Comparison of ENCODE assay signal across 35 cellular contexts in genomic region chr2:27236136-27236535, GRCh38. TPM values are rescaled to one million over a fixed set of nuclear protein-coding genes. Genes with fewer than 3 reads are reported as not detected.
"Had no signal": no experiment of that assay in that cellular context is flagged by ENCODE, and none has a peak within 500 bp of the region (broad histone marks: within the 10 kb centered on the region; RNA-seq: fewer than 3 reads in every experiment).

No MANE protein-coding gene starts in this region.

- H3K27ac ChIP-seq: adrenal gland, body of pancreas, brain microvascular endothelial cell, breast epithelium, VCaP had no signal

- H3K27me3 Mint-ChIP-seq: activated B cell treated with CpG ODN at 0.5 μM for 24 hours; activated CD4-positive, alpha-beta memory T cell treated with anti-CD3 and anti-CD28 coated beads for 36 hours; activated CD4-positive, alpha-beta T cell treated with anti-CD3 and anti-CD28 coated beads, Interleukin-2, amount 10 ng/mL, durations not matched to agents 24 days and 14 days; activated CD8-positive, alpha-beta T cell treated with anti-CD3 and anti-CD28 coated beads for 36 hours; activated naive CD4-positive, alpha-beta T cell treated with anti-CD3 and anti-CD28 coated beads, Interleukin-2, amount 50 U/mL, for 24 hours; activated naive CD8-positive, alpha-beta T cell treated with anti-CD3 and anti-CD28 coated beads for 36 hours; activated T-helper 17 cell treated with anti-CD3 and anti-CD28 coated beads, Interleukin-2, amount 50 U/mL, for 72 hours had no signal

- H3K9me3 ChIP-seq: adrenal gland, body of pancreas, breast epithelium had no signal

- H3K27ac Mint-ChIP-seq: activated B cell treated with CpG ODN at 0.5 μM for 24 hours; activated CD4-positive, alpha-beta memory T cell treated with anti-CD3 and anti-CD28 coated beads for 36 hours; activated CD4-positive, alpha-beta T cell treated with anti-CD3 and anti-CD28 coated beads, Interleukin-2, amount 10 ng/mL, durations not matched to agents 24 days and 14 days; activated CD8-positive, alpha-beta T cell treated with anti-CD3 and anti-CD28 coated beads for 36 hours; activated naive CD4-positive, alpha-beta T cell treated with anti-CD3 and anti-CD28 coated beads for 36 hours; activated naive CD4-positive, alpha-beta T cell treated with anti-CD3 and anti-CD28 coated beads, Interleukin-2, amount 50 U/mL, for 24 hours; activated naive CD8-positive, alpha-beta T cell treated with anti-CD3 and anti-CD28 coated beads for 36 hours; activated T-cell treated with anti-CD3 and anti-CD28 coated beads, Interleukin-2, amount 50 U/mL, for 72 hours; activated T-helper 1 cell treated with anti-CD3 and anti-CD28 coated beads, Interleukin-12 subunit alpha, Interleukin-12 subunit beta, Interleukin-2, Interleukin-4 antibody, amounts not matched to agents 30 ng/mL and 10 ng/mL and 1 ng/mL, durations not matched to agents 14 hours and 24 hours and 36 hours; activated T-helper 17 cell treated with anti-CD3 and anti-CD28 coated beads, Interleukin-2, amount 50 U/mL, for 72 hours; T-helper 2 cell treated with Interferon-gamma antibody and Interleukin-4, amounts not matched to agents 5 μg/mL and 100 μg/mL, for 36 hours had no signal

- DNase-seq: activated B cell treated with CpG ODN at 0.5 μM for 24 hours; activated CD4-positive, alpha-beta memory T cell treated with anti-CD3 and anti-CD28 coated beads for 36 hours; activated CD4-positive, alpha-beta T cell treated with anti-CD3 and anti-CD28 coated beads for 4 hours; activated CD4-positive, alpha-beta T cell treated with anti-CD3 and anti-CD28 coated beads, Interleukin-2, amount 10 ng/mL, durations not matched to agents 24 days and 14 days; activated CD4-positive, alpha-beta T cell treated with anti-CD3 and anti-CD28 coated beads, Interleukin-2, amount 50 U/mL, for 1 hour; activated CD4-positive, alpha-beta T cell treated with anti-CD3 and anti-CD28 coated beads, Interleukin-2, amount 50 U/mL, for 4 hours; activated CD4-positive, CD25-positive, alpha-beta regulatory T cell treated with anti-CD3 and anti-CD28 coated beads, Interleukin-2, amount 50 U/mL, for 72 hours; activated CD8-positive, alpha-beta memory T cell treated with anti-CD3 and anti-CD28 coated beads, Interleukin-2, amount 50 U/mL, for 4 hours; activated CD8-positive, alpha-beta T cell treated with anti-CD3 and anti-CD28 coated beads for 36 hours; activated effector memory CD4-positive, alpha-beta T cell treated with anti-CD3 and anti-CD28 coated beads, Interleukin-2, amount 50 U/mL, for 16 hours; activated gamma-delta T cell treated with Interleukin-2 at 50 U/mL for 16 hours; activated naive CD4-positive, alpha-beta T cell; activated naive CD4-positive, alpha-beta T cell treated with anti-CD3 and anti-CD28 coated beads for 36 hours; activated naive CD8-positive, alpha-beta T cell treated with anti-CD3 and anti-CD28 coated beads for 36 hours; activated T-cell treated with anti-CD3 and anti-CD28 coated beads for 4 hours; activated T-cell treated with anti-CD3 and anti-CD28 coated beads, Interleukin-2, amount 50 U/mL, for 1 hour; activated T-cell treated with anti-CD3 and anti-CD28 coated beads, Interleukin-2, amount 50 U/mL, for 72 hours; adrenal gland; amniotic stem cell; body of pancreas; brain microvascular endothelial cell; central memory CD4-positive, alpha-beta T cell; SW 1271; T-helper 2 cell; T-helper 9 cell had no signal

- ATAC-seq: activated CD8-positive, alpha-beta T cell treated with anti-CD3 and anti-CD28 coated beads for 36 hours; activated T-cell treated with anti-CD3 and anti-CD28 coated beads, Interleukin-2, amount 50 U/mL, for 72 hours; activated T-helper 17 cell treated with anti-CD3 and anti-CD28 coated beads, Interleukin-2, amount 50 U/mL, for 72 hours; body of pancreas had no signal

- H3K9me3 Mint-ChIP-seq: activated B cell treated with CpG ODN at 0.5 μM for 24 hours; activated CD4-positive, alpha-beta memory T cell treated with anti-CD3 and anti-CD28 coated beads for 36 hours; activated CD4-positive, alpha-beta T cell treated with anti-CD3 and anti-CD28 coated beads, Interleukin-2, amount 10 ng/mL, durations not matched to agents 24 days and 14 days; activated CD8-positive, alpha-beta T cell treated with anti-CD3 and anti-CD28 coated beads for 36 hours; activated naive CD4-positive, alpha-beta T cell treated with anti-CD3 and anti-CD28 coated beads for 36 hours; activated naive CD4-positive, alpha-beta T cell treated with anti-CD3 and anti-CD28 coated beads, Interleukin-2, amount 50 U/mL, for 24 hours; activated naive CD8-positive, alpha-beta T cell treated with anti-CD3 and anti-CD28 coated beads for 36 hours; activated T-cell treated with anti-CD3 and anti-CD28 coated beads, Interleukin-2, amount 50 U/mL, for 72 hours; activated T-helper 1 cell treated with anti-CD3 and anti-CD28 coated beads, Interleukin-12 subunit alpha, Interleukin-12 subunit beta, Interleukin-2, Interleukin-4 antibody, amounts not matched to agents 30 ng/mL and 10 ng/mL and 1 ng/mL, durations not matched to agents 14 hours and 24 hours and 36 hours; activated T-helper 17 cell treated with anti-CD3 and anti-CD28 coated beads, Interleukin-2, amount 50 U/mL, for 72 hours; T-helper 2 cell treated with Interferon-gamma antibody and Interleukin-4, amounts not matched to agents 5 μg/mL and 100 μg/mL, for 36 hours had no signal

- H3K4me1 ChIP-seq: adrenal gland, body of pancreas, breast epithelium had no signal

- H3K4me3 ChIP-seq: adrenal gland, body of pancreas, breast epithelium had no signal

- H3K27me3 ChIP-seq: adrenal gland, body of pancreas, brain microvascular endothelial cell, breast epithelium had no signal

- H3K4me3 Mint-ChIP-seq: activated B cell treated with CpG ODN at 0.5 μM for 24 hours; activated CD4-positive, alpha-beta memory T cell treated with anti-CD3 and anti-CD28 coated beads for 36 hours; activated CD4-positive, alpha-beta T cell treated with anti-CD3 and anti-CD28 coated beads, Interleukin-2, amount 10 ng/mL, durations not matched to agents 24 days and 14 days; activated CD8-positive, alpha-beta T cell treated with anti-CD3 and anti-CD28 coated beads for 36 hours; activated naive CD4-positive, alpha-beta T cell treated with anti-CD3 and anti-CD28 coated beads for 36 hours; activated naive CD4-positive, alpha-beta T cell treated with anti-CD3 and anti-CD28 coated beads, Interleukin-2, amount 50 U/mL, for 24 hours; activated naive CD8-positive, alpha-beta T cell treated with anti-CD3 and anti-CD28 coated beads for 36 hours; activated T-cell treated with anti-CD3 and anti-CD28 coated beads, Interleukin-2, amount 50 U/mL, for 72 hours; activated T-helper 1 cell treated with anti-CD3 and anti-CD28 coated beads, Interleukin-12 subunit alpha, Interleukin-12 subunit beta, Interleukin-2, Interleukin-4 antibody, amounts not matched to agents 30 ng/mL and 10 ng/mL and 1 ng/mL, durations not matched to agents 14 hours and 24 hours and 36 hours; activated T-helper 17 cell treated with anti-CD3 and anti-CD28 coated beads, Interleukin-2, amount 50 U/mL, for 72 hours; T-helper 2 cell treated with Interferon-gamma antibody and Interleukin-4, amounts not matched to agents 5 μg/mL and 100 μg/mL, for 36 hours had no signal

- H3K4me1 Mint-ChIP-seq: activated B cell treated with CpG ODN at 0.5 μM for 24 hours; activated naive CD4-positive, alpha-beta T cell treated with anti-CD3 and anti-CD28 coated beads, Interleukin-2, amount 50 U/mL, for 24 hours; activated naive CD8-positive, alpha-beta T cell treated with anti-CD3 and anti-CD28 coated beads for 36 hours; activated T-helper 17 cell treated with anti-CD3 and anti-CD28 coated beads, Interleukin-2, amount 50 U/mL, for 72 hours had no signal

RNA-seq across cellular contexts. Expression of gene SLC30A3, which starts 26.7 kb away (rescaled TPM):
- total RNA-seq: body of pancreas had no signal

RNA-seq across cellular contexts. Expression of gene DNAJC5G, which starts 39.1 kb away (rescaled TPM):
- total RNA-seq: activated B cell treated with CpG ODN at 0.5 μM for 24 hours; activated CD4-positive, alpha-beta T cell treated with anti-CD3 and anti-CD28 coated beads, Interleukin-2, amount 10 ng/mL, durations not matched to agents 24 days and 14 days; activated CD8-positive, alpha-beta memory T cell treated with anti-CD3 and anti-CD28 coated beads for 36 hours; activated CD8-positive, alpha-beta T cell treated with anti-CD3 and anti-CD28 coated beads for 36 hours; activated naive CD4-positive, alpha-beta T cell treated with anti-CD3 and anti-CD28 coated beads for 36 hours; activated naive CD8-positive, alpha-beta T cell treated with anti-CD3 and anti-CD28 coated beads for 36 hours; activated T-helper 1 cell treated with anti-CD3 and anti-CD28 coated beads, Interleukin-12 subunit alpha, Interleukin-12 subunit beta, Interleukin-2, Interleukin-4 antibody, amounts not matched to agents 30 ng/mL and 10 ng/mL and 1 ng/mL, durations not matched to agents 14 hours and 24 hours and 36 hours; activated T-helper 17 cell treated with anti-CD3 and anti-CD28 coated beads, Interleukin-2, amount 50 U/mL, for 72 hours; aorta; astrocyte; breast epithelium; T-helper 1 cell treated with Interleukin-12 subunit alpha and Interleukin-12 subunit beta and Interleukin-4 antibody, amounts not matched to agents 30 ng/mL and 1 ng/mL, for 36 hours had no signal
